ENCODE assay signal across 33 cellular contexts in the genomic region with DNA sequence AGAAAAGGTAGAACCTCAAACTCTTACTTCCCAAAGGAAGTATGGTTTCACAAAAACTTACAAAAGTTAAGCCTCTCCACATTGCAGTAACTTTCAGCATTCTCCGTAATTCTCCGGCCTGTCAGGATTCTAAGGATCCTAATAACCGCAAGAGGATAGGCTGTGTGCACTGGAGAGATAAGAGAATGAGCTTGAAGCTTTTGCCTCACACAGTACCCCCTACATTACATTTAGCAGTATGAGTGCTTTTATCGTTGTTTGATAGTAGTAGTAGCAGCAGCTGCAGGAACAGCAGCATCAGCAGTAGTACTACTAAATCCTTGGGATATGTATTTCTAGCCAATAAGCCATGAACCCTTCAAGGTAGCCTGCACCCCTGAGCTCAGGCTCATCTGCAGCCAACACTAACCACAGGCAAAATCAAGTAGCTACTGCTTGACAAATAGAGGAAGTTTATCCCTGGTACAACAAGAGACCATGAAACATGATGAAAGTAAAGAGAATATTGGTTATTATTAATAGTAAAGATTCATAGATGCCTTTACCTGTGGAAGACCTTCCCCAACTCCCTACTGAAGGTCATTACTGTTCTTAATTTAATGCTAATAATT.
"Had no signal": no experiment of that assay in that cellular context is flagged by ENCODE, and none has a peak within 500 bp of the region (broad histone marks: within the 10 kb centered on the region; RNA-seq: fewer than 3 reads in every experiment).

No MANE protein-coding gene starts in this region.

- DNase-seq: activated CD4-positive, alpha-beta memory T cell treated with anti-CD3 and anti-CD28 coated beads, Interleukin-2, amount 10 ng/mL, durations not matched to agents 7 days and 5 days; activated CD4-positive, alpha-beta T cell treated with anti-CD3 and anti-CD28 coated beads for 1 hour; activated CD4-positive, alpha-beta T cell treated with anti-CD3 and anti-CD28 coated beads for 4 hours; activated CD4-positive, alpha-beta T cell treated with anti-CD3 and anti-CD28 coated beads, Interleukin-2, amount 10 ng/mL, durations not matched to agents 7 days and 5 days; activated CD4-positive, alpha-beta T cell treated with anti-CD3 and anti-CD28 coated beads, Interleukin-2, amount 50 U/mL, for 4 hours; activated CD8-positive, alpha-beta memory T cell treated with anti-CD3 and anti-CD28 coated beads, Interleukin-2, amount 50 U/mL, for 48 hours; activated gamma-delta T cell; activated naive CD4-positive, alpha-beta T cell; activated naive CD4-positive, alpha-beta T cell treated with anti-CD3 and anti-CD28 coated beads, Interleukin-2, amount 10 ng/mL, durations not matched to agents 7 days and 5 days; activated naive CD8-positive, alpha-beta T cell treated with anti-CD3 and anti-CD28 coated beads, Interleukin-2, amount 10 ng/mL, durations not matched to agents 7 days and 5 days; activated T-cell treated with anti-CD3 and anti-CD28 coated beads for 4 hours; activated T-cell treated with anti-CD3 and anti-CD28 coated beads, Interleukin-2, amount 50 U/mL, for 24 hours; activated T-cell treated with anti-CD3 and anti-CD28 coated beads, Interleukin-2, amount 50 U/mL, for 72 hours; dorsolateral prefrontal cortex; effector memory CD4-positive, alpha-beta T cell; endodermal cell; foreskin fibroblast; head of caudate nucleus; T-helper 1 cell; T-helper 17 cell; T1000 had no signal

- H3K27me3 Mint-ChIP-seq: activated CD4-positive, alpha-beta memory T cell treated with anti-CD3 and anti-CD28 coated beads, Interleukin-2, amount 10 ng/mL, durations not matched to agents 7 days and 5 days; activated CD4-positive, alpha-beta T cell treated with anti-CD3 and anti-CD28 coated beads, Interleukin-2, amount 10 ng/mL, durations not matched to agents 7 days and 5 days; activated naive CD4-positive, alpha-beta T cell treated with anti-CD3 and anti-CD28 coated beads, Interleukin-2, amount 10 ng/mL, durations not matched to agents 7 days and 5 days; activated naive CD8-positive, alpha-beta T cell treated with anti-CD3 and anti-CD28 coated beads, Interleukin-2, amount 10 ng/mL, durations not matched to agents 7 days and 5 days; activated T-cell treated with anti-CD3 and anti-CD28 coated beads, Interleukin-2, amount 50 U/mL, for 24 hours; brain; central memory CD8-positive, alpha-beta T cell; dendritic cell treated with granulocyte-macrophage colony-stimulating factor and Interleukin-4, amounts not matched to agents 40 ng/mL and 50 ng/mL, for 4 days; T-helper 17 cell had no signal

- ATAC-seq: activated naive CD4-positive, alpha-beta T cell treated with anti-CD3 and anti-CD28 coated beads, Interleukin-2, amount 50 U/mL, for 72 hours; activated T-cell treated with anti-CD3 and anti-CD28 coated beads, Interleukin-2, amount 50 U/mL, for 72 hours; esophagus mucosa; T-helper 17 cell; WTC11 had no signal

- H3K36me3 Mint-ChIP-seq: activated naive CD4-positive, alpha-beta T cell treated with anti-CD3 and anti-CD28 coated beads, Interleukin-2, amount 10 ng/mL, durations not matched to agents 7 days and 5 days; activated naive CD4-positive, alpha-beta T cell treated with anti-CD3 and anti-CD28 coated beads, Interleukin-2, amount 50 U/mL, for 72 hours; activated naive CD8-positive, alpha-beta T cell treated with anti-CD3 and anti-CD28 coated beads, Interleukin-2, amount 10 ng/mL, durations not matched to agents 7 days and 5 days; brain; WTC11 had no signal

- H3K27me3 ChIP-seq: ascending aorta, dorsolateral prefrontal cortex had no signal

- H3K4me3 ChIP-seq: ascending aorta, coronary artery, dorsolateral prefrontal cortex had no signal

- H3K36me3 ChIP-seq: ascending aorta had no signal

- H3K9me3 ChIP-seq: ascending aorta had no signal

- H3K4me3 Mint-ChIP-seq: activated CD4-positive, alpha-beta memory T cell treated with anti-CD3 and anti-CD28 coated beads, Interleukin-2, amount 10 ng/mL, durations not matched to agents 7 days and 5 days; activated CD4-positive, alpha-beta T cell treated with anti-CD3 and anti-CD28 coated beads, Interleukin-2, amount 10 ng/mL, durations not matched to agents 7 days and 5 days; activated naive CD4-positive, alpha-beta T cell treated with anti-CD3 and anti-CD28 coated beads, Interleukin-2, amount 10 ng/mL, durations not matched to agents 7 days and 5 days; activated naive CD8-positive, alpha-beta T cell treated with anti-CD3 and anti-CD28 coated beads, Interleukin-2, amount 10 ng/mL, durations not matched to agents 7 days and 5 days; activated T-cell treated with anti-CD3 and anti-CD28 coated beads, Interleukin-2, amount 50 U/mL, for 24 hours; activated T-cell treated with anti-CD3 and anti-CD28 coated beads, Interleukin-2, amount 50 U/mL, for 72 hours; brain; central memory CD8-positive, alpha-beta T cell; dendritic cell treated with granulocyte-macrophage colony-stimulating factor and Interleukin-4, amounts not matched to agents 40 ng/mL and 50 ng/mL, for 4 days; endodermal cell; T-helper 17 cell; T-helper 2 cell treated with Interferon-gamma antibody and Interleukin-4, amounts not matched to agents 5 μg/mL and 100 μg/mL, for 36 hours; WTC11 had no signal

- H3K27ac Mint-ChIP-seq: activated CD4-positive, alpha-beta memory T cell treated with anti-CD3 and anti-CD28 coated beads, Interleukin-2, amount 10 ng/mL, durations not matched to agents 7 days and 5 days; activated CD4-positive, alpha-beta T cell treated with anti-CD3 and anti-CD28 coated beads, Interleukin-2, amount 10 ng/mL, durations not matched to agents 7 days and 5 days; activated naive CD4-positive, alpha-beta T cell treated with anti-CD3 and anti-CD28 coated beads, Interleukin-2, amount 10 ng/mL, durations not matched to agents 7 days and 5 days; activated naive CD4-positive, alpha-beta T cell treated with anti-CD3 and anti-CD28 coated beads, Interleukin-2, amount 50 U/mL, for 72 hours; activated naive CD8-positive, alpha-beta T cell treated with anti-CD3 and anti-CD28 coated beads, Interleukin-2, amount 10 ng/mL, durations not matched to agents 7 days and 5 days; activated T-cell treated with anti-CD3 and anti-CD28 coated beads, Interleukin-2, amount 50 U/mL, for 24 hours; activated T-cell treated with anti-CD3 and anti-CD28 coated beads, Interleukin-2, amount 50 U/mL, for 72 hours; brain; dendritic cell treated with granulocyte-macrophage colony-stimulating factor and Interleukin-4, amounts not matched to agents 40 ng/mL and 50 ng/mL, for 4 days; endodermal cell; T-helper 17 cell; T-helper 2 cell treated with Interferon-gamma antibody and Interleukin-4, amounts not matched to agents 5 μg/mL and 100 μg/mL, for 36 hours; WTC11 had no signal

- H3K4me1 Mint-ChIP-seq: activated CD4-positive, alpha-beta memory T cell treated with anti-CD3 and anti-CD28 coated beads, Interleukin-2, amount 10 ng/mL, durations not matched to agents 7 days and 5 days; activated CD4-positive, alpha-beta T cell treated with anti-CD3 and anti-CD28 coated beads, Interleukin-2, amount 10 ng/mL, durations not matched to agents 7 days and 5 days; activated naive CD4-positive, alpha-beta T cell treated with anti-CD3 and anti-CD28 coated beads, Interleukin-2, amount 10 ng/mL, durations not matched to agents 7 days and 5 days; activated naive CD8-positive, alpha-beta T cell treated with anti-CD3 and anti-CD28 coated beads, Interleukin-2, amount 10 ng/mL, durations not matched to agents 7 days and 5 days; brain; central memory CD8-positive, alpha-beta T cell; endodermal cell; T-helper 17 cell; WTC11 had no signal

- H3K4me1 ChIP-seq: ascending aorta had no signal

- H3K27ac ChIP-seq: ascending aorta, coronary artery, dorsolateral prefrontal cortex, VCaP had no signal

- FAIRE-seq: bronchial epithelial cell, frontal cortex had no signal
